Comparison of ENCODE assay signal across 1 cellular context in the genomic region with DNA sequence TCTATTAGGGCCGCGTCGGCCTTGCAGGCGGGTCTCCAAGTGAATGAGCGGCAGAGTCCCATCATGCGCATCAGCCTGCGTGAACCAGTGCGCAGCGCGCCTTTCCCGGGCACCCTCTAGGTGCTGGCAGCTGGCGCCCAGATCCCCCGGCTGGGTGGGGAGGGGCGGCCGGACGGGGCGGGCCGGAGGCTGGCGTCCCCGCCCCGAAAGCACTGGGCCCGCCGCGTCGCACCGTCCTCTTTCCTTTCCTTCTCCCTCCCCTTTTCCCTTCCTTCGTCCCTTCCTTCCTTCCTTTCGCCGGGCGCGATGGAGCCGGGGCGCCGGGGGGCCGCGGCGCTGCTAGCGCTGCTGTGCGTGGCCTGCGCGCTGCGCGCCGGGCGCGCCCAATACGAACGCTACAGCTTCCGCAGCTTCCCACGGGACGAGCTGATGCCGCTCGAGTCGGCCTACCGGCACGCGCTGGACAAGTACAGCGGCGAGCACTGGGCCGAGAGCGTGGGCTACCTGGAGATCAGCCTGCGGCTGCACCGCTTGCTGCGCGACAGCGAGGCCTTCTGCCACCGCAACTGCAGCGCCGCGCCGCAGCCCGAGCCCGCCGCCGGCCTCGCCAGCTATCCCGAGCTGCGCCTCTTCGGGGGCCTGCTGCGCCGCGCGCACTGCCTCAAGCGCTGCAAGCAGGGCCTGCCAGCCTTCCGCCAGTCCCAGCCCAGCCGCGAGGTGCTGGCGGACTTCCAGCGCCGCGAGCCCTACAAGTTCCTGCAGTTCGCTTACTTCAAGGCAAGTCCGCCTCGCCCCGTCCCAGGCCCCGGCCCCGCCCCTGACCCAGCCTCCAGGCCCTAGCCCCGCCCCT.
TF ChIP-seq lines count a peak whose summit lies in the region.

A gene (plus strand): TSS at position 243 of the 850 bp plus-strand sequence. CDS start 64 bp downstream, at position 307.

TF ChIP-seq in GM12878, 131 proteins besides CTCF, POLR2A, EP300 and RAD21 (continued from another document and continues in another):
- TF ChIP-seq, protein P1, sequence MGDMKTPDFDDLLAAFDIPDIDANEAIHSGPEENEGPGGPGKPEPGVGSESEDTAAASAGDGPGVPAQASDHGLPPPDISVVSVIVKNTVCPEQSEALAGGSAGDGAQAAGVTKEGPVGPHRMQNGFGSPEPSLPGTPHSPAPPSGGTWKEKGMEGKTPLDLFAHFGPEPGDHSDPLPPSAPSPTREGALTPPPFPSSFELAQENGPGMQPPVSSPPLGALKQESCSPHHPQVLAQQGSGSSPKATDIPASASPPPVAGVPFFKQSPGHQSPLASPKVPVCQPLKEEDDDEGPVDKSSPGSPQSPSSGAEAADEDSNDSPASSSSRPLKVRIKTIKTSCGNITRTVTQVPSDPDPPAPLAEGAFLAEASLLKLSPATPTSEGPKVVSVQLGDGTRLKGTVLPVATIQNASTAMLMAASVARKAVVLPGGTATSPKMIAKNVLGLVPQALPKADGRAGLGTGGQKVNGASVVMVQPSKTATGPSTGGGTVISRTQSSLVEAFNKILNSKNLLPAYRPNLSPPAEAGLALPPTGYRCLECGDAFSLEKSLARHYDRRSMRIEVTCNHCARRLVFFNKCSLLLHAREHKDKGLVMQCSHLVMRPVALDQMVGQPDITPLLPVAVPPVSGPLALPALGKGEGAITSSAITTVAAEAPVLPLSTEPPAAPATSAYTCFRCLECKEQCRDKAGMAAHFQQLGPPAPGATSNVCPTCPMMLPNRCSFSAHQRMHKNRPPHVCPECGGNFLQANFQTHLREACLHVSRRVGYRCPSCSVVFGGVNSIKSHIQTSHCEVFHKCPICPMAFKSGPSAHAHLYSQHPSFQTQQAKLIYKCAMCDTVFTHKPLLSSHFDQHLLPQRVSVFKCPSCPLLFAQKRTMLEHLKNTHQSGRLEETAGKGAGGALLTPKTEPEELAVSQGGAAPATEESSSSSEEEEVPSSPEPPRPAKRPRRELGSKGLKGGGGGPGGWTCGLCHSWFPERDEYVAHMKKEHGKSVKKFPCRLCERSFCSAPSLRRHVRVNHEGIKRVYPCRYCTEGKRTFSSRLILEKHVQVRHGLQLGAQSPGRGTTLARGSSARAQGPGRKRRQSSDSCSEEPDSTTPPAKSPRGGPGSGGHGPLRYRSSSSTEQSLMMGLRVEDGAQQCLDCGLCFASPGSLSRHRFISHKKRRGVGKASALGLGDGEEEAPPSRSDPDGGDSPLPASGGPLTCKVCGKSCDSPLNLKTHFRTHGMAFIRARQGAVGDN (IDR thresholded peaks at IDR 0.05): peak; percentile 62
- TF ChIP-seq, protein P2, sequence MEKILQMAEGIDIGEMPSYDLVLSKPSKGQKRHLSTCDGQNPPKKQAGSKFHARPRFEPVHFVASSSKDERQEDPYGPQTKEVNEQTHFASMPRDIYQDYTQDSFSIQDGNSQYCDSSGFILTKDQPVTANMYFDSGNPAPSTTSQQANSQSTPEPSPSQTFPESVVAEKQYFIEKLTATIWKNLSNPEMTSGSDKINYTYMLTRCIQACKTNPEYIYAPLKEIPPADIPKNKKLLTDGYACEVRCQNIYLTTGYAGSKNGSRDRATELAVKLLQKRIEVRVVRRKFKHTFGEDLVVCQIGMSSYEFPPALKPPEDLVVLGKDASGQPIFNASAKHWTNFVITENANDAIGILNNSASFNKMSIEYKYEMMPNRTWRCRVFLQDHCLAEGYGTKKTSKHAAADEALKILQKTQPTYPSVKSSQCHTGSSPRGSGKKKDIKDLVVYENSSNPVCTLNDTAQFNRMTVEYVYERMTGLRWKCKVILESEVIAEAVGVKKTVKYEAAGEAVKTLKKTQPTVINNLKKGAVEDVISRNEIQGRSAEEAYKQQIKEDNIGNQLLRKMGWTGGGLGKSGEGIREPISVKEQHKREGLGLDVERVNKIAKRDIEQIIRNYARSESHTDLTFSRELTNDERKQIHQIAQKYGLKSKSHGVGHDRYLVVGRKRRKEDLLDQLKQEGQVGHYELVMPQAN (conservative IDR thresholded peaks at IDR 0.05): peak; percentile 82
- TF ChIP-seq NFXL1 (IDR thresholded peaks at IDR 0.05; ENCODE audit: borderline replicate concordance) (no peak), ZNF274 (IDR thresholded peaks at IDR 0.05; ENCODE audit: insufficient read depth, insufficient read length) (no peak), KLF5 (IDR thresholded peaks at IDR 0.05; ENCODE audit: partially characterized antibody) (no peak), NFYA (IDR thresholded peaks at IDR 0.05; ENCODE audit: borderline replicate concordance, low read depth, low read length) (no peak), CHD1 (IDR thresholded peaks at IDR 0.05; ENCODE audit: low read depth, low read length) (no peak), RBBP5 (conservative IDR thresholded peaks at IDR 0.05) (no peak), NRF1 (conservative IDR thresholded peaks at IDR 0.05; ENCODE audit: low read depth, low read length) (0 out of 2 replicates have a peak, but pooled peaks have one; percentile 21), SMAD1 (IDR thresholded peaks at IDR 0.05; ENCODE audit: low read depth, partially characterized antibody) (no peak), GABPA (IDR thresholded peaks at IDR 0.05; ENCODE audit: low read depth) (no peak), GATAD2B (conservative IDR thresholded peaks at IDR 0.05; ENCODE audit: low read depth) (peak; percentile 94), SMARCA5 (IDR thresholded peaks at IDR 0.05) (peak; percentile 48; the same call in 1 of the 2 replicates), ZBED1 (IDR thresholded peaks at IDR 0.05; ENCODE audit: borderline replicate concordance) (no peak), SMAD5 (IDR thresholded peaks at IDR 0.05; ENCODE audit: low read depth) (no peak), MYC (IDR thresholded peaks at IDR 0.05; ENCODE audit: insufficient read depth, insufficient read length, insufficient replicate concordance, low read length, severe bottlenecking) (peak; percentile 68), FOS (IDR thresholded peaks at IDR 0.05; ENCODE audit: borderline replicate concordance, extremely low read depth, insufficient read length) (no peak), ZNF217 (IDR thresholded peaks at IDR 0.05) (peak; percentile 57; the same call in 1 of the 2 replicates), EED (IDR thresholded peaks at IDR 0.05; ENCODE audit: low read depth) (no peak), TBL1XR1 (IDR thresholded peaks at IDR 0.05; ENCODE audit: low read depth, low read length) (no peak), BACH1 (IDR thresholded peaks at IDR 0.05; ENCODE audit: borderline replicate concordance) (peak; percentile 61; the same call in 1 of the 2 replicates), PAX5 (IDR thresholded peaks at IDR 0.05; ENCODE audit: borderline replicate concordance, low read depth, low read length) (no peak)
- TF ChIP-seq, protein P3, sequence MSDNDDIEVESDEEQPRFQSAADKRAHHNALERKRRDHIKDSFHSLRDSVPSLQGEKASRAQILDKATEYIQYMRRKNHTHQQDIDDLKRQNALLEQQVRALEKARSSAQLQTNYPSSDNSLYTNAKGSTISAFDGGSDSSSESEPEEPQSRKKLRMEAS (IDR thresholded peaks at IDR 0.05; ENCODE audit: low read depth, low read length): peak; percentile 42; the same call in 1 of the 2 replicates
- TF ChIP-seq, protein P4, sequence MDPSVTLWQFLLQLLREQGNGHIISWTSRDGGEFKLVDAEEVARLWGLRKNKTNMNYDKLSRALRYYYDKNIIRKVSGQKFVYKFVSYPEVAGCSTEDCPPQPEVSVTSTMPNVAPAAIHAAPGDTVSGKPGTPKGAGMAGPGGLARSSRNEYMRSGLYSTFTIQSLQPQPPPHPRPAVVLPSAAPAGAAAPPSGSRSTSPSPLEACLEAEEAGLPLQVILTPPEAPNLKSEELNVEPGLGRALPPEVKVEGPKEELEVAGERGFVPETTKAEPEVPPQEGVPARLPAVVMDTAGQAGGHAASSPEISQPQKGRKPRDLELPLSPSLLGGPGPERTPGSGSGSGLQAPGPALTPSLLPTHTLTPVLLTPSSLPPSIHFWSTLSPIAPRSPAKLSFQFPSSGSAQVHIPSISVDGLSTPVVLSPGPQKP (IDR thresholded peaks at IDR 0.05; ENCODE audit: low read depth, low read length): no peak
- TF ChIP-seq, protein P5, sequence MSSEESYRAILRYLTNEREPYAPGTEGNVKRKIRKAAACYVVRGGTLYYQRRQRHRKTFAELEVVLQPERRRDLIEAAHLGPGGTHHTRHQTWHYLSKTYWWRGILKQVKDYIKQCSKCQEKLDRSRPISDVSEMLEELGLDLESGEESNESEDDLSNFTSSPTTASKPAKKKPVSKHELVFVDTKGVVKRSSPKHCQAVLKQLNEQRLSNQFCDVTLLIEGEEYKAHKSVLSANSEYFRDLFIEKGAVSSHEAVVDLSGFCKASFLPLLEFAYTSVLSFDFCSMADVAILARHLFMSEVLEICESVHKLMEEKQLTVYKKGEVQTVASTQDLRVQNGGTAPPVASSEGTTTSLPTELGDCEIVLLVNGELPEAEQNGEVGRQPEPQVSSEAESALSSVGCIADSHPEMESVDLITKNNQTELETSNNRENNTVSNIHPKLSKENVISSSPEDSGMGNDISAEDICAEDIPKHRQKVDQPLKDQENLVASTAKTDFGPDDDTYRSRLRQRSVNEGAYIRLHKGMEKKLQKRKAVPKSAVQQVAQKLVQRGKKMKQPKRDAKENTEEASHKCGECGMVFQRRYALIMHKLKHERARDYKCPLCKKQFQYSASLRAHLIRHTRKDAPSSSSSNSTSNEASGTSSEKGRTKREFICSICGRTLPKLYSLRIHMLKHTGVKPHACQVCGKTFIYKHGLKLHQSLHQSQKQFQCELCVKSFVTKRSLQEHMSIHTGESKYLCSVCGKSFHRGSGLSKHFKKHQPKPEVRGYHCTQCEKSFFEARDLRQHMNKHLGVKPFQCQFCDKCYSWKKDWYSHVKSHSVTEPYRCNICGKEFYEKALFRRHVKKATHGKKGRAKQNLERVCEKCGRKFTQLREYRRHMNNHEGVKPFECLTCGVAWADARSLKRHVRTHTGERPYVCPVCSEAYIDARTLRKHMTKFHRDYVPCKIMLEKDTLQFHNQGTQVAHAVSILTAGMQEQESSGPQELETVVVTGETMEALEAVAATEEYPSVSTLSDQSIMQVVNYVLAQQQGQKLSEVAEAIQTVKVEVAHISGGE (CRISPR knock-in tag; IDR thresholded peaks at IDR 0.05): no peak
- TF ChIP-seq, protein P6, sequence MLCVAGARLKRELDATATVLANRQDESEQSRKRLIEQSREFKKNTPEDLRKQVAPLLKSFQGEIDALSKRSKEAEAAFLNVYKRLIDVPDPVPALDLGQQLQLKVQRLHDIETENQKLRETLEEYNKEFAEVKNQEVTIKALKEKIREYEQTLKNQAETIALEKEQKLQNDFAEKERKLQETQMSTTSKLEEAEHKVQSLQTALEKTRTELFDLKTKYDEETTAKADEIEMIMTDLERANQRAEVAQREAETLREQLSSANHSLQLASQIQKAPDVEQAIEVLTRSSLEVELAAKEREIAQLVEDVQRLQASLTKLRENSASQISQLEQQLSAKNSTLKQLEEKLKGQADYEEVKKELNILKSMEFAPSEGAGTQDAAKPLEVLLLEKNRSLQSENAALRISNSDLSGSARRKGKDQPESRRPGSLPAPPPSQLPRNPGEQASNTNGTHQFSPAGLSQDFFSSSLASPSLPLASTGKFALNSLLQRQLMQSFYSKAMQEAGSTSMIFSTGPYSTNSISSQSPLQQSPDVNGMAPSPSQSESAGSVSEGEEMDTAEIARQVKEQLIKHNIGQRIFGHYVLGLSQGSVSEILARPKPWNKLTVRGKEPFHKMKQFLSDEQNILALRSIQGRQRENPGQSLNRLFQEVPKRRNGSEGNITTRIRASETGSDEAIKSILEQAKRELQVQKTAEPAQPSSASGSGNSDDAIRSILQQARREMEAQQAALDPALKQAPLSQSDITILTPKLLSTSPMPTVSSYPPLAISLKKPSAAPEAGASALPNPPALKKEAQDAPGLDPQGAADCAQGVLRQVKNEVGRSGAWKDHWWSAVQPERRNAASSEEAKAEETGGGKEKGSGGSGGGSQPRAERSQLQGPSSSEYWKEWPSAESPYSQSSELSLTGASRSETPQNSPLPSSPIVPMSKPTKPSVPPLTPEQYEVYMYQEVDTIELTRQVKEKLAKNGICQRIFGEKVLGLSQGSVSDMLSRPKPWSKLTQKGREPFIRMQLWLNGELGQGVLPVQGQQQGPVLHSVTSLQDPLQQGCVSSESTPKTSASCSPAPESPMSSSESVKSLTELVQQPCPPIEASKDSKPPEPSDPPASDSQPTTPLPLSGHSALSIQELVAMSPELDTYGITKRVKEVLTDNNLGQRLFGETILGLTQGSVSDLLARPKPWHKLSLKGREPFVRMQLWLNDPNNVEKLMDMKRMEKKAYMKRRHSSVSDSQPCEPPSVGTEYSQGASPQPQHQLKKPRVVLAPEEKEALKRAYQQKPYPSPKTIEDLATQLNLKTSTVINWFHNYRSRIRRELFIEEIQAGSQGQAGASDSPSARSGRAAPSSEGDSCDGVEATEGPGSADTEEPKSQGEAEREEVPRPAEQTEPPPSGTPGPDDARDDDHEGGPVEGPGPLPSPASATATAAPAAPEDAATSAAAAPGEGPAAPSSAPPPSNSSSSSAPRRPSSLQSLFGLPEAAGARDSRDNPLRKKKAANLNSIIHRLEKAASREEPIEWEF (IDR thresholded peaks at IDR 0.05; ENCODE audit: insufficient replicate concordance, low read depth, low read length): no peak
- TF ChIP-seq, protein P7, sequence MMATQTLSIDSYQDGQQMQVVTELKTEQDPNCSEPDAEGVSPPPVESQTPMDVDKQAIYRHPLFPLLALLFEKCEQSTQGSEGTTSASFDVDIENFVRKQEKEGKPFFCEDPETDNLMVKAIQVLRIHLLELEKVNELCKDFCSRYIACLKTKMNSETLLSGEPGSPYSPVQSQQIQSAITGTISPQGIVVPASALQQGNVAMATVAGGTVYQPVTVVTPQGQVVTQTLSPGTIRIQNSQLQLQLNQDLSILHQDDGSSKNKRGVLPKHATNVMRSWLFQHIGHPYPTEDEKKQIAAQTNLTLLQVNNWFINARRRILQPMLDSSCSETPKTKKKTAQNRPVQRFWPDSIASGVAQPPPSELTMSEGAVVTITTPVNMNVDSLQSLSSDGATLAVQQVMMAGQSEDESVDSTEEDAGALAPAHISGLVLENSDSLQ (IDR thresholded peaks at IDR 0.05): no peak
- TF ChIP-seq, protein P8, sequence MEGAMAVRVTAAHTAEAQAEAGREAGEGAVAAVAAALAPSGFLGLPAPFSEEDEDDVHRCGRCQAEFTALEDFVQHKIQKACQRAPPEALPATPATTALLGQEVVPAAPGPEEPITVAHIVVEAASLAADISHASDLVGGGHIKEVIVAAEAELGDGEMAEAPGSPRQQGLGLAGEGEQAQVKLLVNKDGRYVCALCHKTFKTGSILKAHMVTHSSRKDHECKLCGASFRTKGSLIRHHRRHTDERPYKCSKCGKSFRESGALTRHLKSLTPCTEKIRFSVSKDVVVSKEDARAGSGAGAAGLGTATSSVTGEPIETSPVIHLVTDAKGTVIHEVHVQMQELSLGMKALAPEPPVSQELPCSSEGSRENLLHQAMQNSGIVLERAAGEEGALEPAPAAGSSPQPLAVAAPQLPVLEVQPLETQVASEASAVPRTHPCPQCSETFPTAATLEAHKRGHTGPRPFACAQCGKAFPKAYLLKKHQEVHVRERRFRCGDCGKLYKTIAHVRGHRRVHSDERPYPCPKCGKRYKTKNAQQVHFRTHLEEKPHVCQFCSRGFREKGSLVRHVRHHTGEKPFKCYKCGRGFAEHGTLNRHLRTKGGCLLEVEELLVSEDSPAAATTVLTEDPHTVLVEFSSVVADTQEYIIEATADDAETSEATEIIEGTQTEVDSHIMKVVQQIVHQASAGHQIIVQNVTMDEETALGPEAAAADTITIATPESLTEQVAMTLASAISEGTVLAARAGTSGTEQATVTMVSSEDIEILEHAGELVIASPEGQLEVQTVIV (IDR thresholded peaks at IDR 0.05; ENCODE audit: borderline replicate concordance, partially characterized antibody): no peak
